In the genomic region with DNA sequence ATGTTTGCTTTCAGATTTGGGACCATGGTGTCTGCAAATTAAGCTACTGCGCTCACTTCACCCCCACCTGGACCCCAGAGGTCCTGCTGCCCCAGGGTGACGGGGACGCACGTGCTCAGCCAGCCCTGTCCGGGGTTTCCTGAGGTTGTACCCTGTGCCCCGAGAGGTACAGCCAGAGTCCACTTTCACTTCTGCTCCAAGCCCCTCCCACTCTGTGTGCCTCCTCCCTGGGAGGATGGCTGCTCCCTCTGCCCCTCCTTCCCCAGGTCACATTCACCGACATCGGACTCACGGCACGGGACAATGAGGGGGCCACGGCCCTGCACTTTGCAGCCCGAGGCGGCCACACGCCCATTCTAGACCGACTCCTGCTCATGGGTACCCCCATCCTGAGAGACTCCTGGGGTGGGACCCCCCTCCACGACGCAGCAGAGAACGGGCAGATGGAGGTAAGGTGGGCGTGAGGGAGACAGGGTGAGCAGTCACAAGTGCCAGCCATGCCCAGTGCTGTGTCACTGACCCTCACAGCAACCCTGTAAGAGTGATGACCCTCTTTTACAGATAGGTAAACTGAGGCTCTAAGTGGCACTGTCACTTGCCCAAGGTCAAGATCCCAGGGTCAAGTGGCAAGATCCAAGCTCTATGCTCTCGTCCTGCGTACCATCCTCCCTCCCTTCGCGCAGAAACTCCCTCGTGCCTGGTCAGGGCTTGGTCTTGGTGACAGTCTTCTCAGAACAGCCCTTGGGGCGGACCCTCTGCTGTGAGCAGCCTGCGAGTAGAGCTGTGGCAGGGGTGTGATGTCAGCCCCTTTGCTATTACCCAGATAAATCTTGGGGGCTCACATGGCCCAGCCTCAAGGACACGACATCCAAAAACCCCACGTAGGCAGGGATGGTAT, we compare ENCODE assay signal across 7 cellular contexts. TPM values are rescaled to one million over a fixed set of nuclear protein-coding genes. Genes with fewer than 3 reads are reported as not detected.
A peak's percentile ranks its signal among the peaks of the same experiment; 100 is the strongest.
DNase-seq lines count a peak whose midpoint lies in the region; ATAC-seq and TF ChIP-seq lines count a peak whose summit lies in the region.

No MANE protein-coding gene starts in this region.

- H3F3A ChIP-seq in SU-DHL-6 (ENCODE audit: insufficient read depth) = peaks cover 29% of the 10 kb centered on the region

- DNase-seq in cerebellum (ENCODE audit: low spot score) (no peak), EL (no peak), occipital lobe (lab: John Stamatoyannopoulos, UW) (no peak)

- H3K9me3 ChIP-seq in SU-DHL-6 (ENCODE audit: insufficient read depth, low read length) = no peaks in the 10 kb centered on the region

- H3K4me3 ChIP-seq in SU-DHL-6 (ENCODE audit: insufficient read depth, low read length, poor library complexity, severe bottlenecking) = peak overlapping the region; percentile 45
- peak overlapping the region; percentile 33 for H3K4me3 ChIP-seq in rectal smooth muscle tissue (ENCODE audit: low read length)

- no peaks in the 10 kb centered on the region for H3K9me2 ChIP-seq in SU-DHL-6 (replicated peaks; ENCODE audit: insufficient read depth, low read length)

- peak overlapping the region; percentile 69 for H3K4me2 ChIP-seq in SU-DHL-6 (ENCODE audit: low read depth, low read length, poor library complexity, severe bottlenecking)

- H3K27ac ChIP-seq in SU-DHL-6 (ENCODE audit: low read depth, low read length) (peak overlapping the region; percentile 92), rectal smooth muscle tissue (ENCODE audit: low read depth, low read length) (no peak overlapping the region)

- TF ChIP-seq CTCF in SU-DHL-6 (IDR thresholded peaks at IDR 0.05; ENCODE audit: insufficient read depth, low read length, poor library complexity, severe bottlenecking) = no peak

- no peaks in the 10 kb centered on the region for H3K27me3 ChIP-seq in SU-DHL-6 (ENCODE audit: low read length)
- no peaks in the 10 kb centered on the region for H3K27me3 ChIP-seq in rectal smooth muscle tissue (ENCODE audit: control insufficient read depth, insufficient read depth, low read length)

- peaks cover 3% of the 10 kb centered on the region; the same call in 1 of the 2 replicates for H3K79me2 ChIP-seq in SU-DHL-6 (ENCODE audit: insufficient read depth, low read length)

- H3K4me1 ChIP-seq in rectal smooth muscle tissue (ENCODE audit: control insufficient read depth, insufficient read depth, low read length) = no peaks in the 10 kb centered on the region

- no peaks in the 10 kb centered on the region for H4K20me1 ChIP-seq in SU-DHL-6 (ENCODE audit: low read depth, low read length)

- H3K36me3 ChIP-seq in SU-DHL-6 (ENCODE audit: low read length) (peaks cover 13% of the 10 kb centered on the region; the same call in 1 of the 2 replicates), rectal smooth muscle tissue (ENCODE audit: control insufficient read depth, insufficient read depth, low read length) (no peaks in the 10 kb centered on the region)

- H3K9ac ChIP-seq in SU-DHL-6 (ENCODE audit: low read length) (peak overlapping the region; percentile 51), rectal smooth muscle tissue (ENCODE audit: low read length) (no peak overlapping the region)

- peak; percentile 68 for ATAC-seq in GM19035 (IDR thresholded peaks at IDR 0.05; ENCODE audit: unreplicated experiment)
- peak; percentile 81 for ATAC-seq in HG02885 (IDR thresholded peaks at IDR 0.05; ENCODE audit: poor library complexity, unreplicated experiment)

- peak overlapping the region; percentile 52 for H2AFZ ChIP-seq in SU-DHL-6 (ENCODE audit: low read depth, low read length, severe bottlenecking)

RNA-seq across cellular contexts. Expression of a gene that starts 7.6 kb away (rescaled TPM):
- total RNA-seq in cerebellum (0.09 TPM), occipital lobe (0.16 TPM)

RNA-seq across cellular contexts. Expression of a gene that starts 30.7 kb away (rescaled TPM):
- total RNA-seq in cerebellum (not detected), occipital lobe (0.16 TPM)

RNA-seq across cellular contexts. Expression of a gene that starts 47.0 kb away (rescaled TPM):
- total RNA-seq in cerebellum (14.9 TPM), occipital lobe (9.2 TPM)

RNA-seq across cellular contexts. Expression of a gene that starts 51.0 kb away (rescaled TPM):
- 1.7 TPM for total RNA-seq in cerebellum
- total RNA-seq in occipital lobe = 1.6 TPM
